Comparison of ENCODE assay signal across 1 cellular context in genomic region chr4:101232074-101232776, GRCh38.
TF ChIP-seq lines count a peak whose summit lies in the region.

No MANE protein-coding gene starts in this region.

TF ChIP-seq in HepG2, 621 proteins besides CTCF, POLR2A, EP300 and RAD21 (continued from another document):
- no peak for TF ChIP-seq TRAFD1 (CRISPR knock-in tag; IDR thresholded peaks at IDR 0.05; ENCODE audit: borderline replicate concordance)
- no peak for TF ChIP-seq ZBTB3 (CRISPR knock-in tag; IDR thresholded peaks at IDR 0.05; ENCODE audit: borderline replicate concordance, low read depth)
